In the genomic region with DNA sequence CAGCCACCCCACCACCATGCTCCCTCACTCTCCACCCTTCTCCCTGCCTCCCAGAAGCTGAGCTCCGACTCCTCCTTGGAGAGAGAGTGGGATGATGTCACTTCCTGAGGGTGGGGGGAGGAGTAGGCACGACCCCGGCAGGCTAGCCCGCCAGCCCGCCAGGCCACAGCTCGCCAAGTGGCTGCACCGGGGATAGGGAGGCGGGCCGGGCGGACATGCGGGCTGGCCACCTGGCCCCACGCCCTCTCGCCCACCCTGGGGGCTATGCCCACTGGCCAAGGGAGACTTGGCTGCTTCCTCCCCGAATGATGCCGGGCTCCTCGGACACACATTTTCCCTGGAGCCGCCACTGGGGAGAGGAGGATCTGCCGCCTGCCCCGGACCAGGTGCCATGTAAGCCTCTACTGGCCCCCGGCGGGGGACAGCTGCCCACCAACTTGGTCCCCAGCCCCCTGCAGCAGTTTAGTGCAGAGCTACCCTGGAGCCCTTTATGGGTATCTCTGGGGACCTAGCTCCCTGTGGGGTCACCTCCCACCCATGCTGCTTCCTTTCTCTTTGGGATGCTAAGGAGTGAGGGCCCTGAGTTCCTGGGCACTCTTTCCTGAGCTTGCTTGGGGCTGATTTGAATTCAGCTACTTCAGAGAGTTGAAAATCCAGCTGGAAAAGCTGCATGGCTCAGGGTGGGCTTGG, we compare ENCODE assay signal across 9 cellular contexts. TPM values are rescaled to one million over a fixed set of nuclear protein-coding genes. Genes with fewer than 3 reads are reported as not detected.
DNase-seq lines count a peak whose midpoint lies in the region; ATAC-seq and TF ChIP-seq lines count a peak whose summit lies in the region.
"Had no signal": no experiment of that assay in that cellular context is flagged by ENCODE, and none has a peak within 500 bp of the region (broad histone marks: within the 10 kb centered on the region; RNA-seq: fewer than 3 reads in every experiment).

No MANE protein-coding gene starts in this region.

- H3K4me3 Mint-ChIP-seq in activated CD4-positive, alpha-beta T cell treated with anti-CD3 and anti-CD28 coated beads, Interleukin-2, amount 10 ng/mL, durations not matched to agents 7 days and 5 days, result no peak overlapping the region
- H3K4me3 Mint-ChIP-seq in activated naive CD8-positive, alpha-beta T cell treated with anti-CD3 and anti-CD28 coated beads for 36 hours, result no peak overlapping the region
- H3K4me3 Mint-ChIP-seq: memory B cell had no signal

- H3K27me3 ChIP-seq in HUES48 (ENCODE audit: control insufficient read depth, insufficient read depth, low read length) (no peaks in the 10 kb centered on the region), layer of hippocampus (ENCODE audit: control insufficient read depth, insufficient read depth, low read length) (no peaks in the 10 kb centered on the region), subcutaneous abdominal adipose tissue (ENCODE audit: control insufficient read depth in 5 of 5, insufficient read depth in 4 of 5, low read length in 5 of 5) (peaks cover 0 to 6% (median 0%) of the 10 kb centered on the region in 5 donors)

- no peak overlapping the region for H3K27ac Mint-ChIP-seq in activated CD4-positive, alpha-beta T cell treated with anti-CD3 and anti-CD28 coated beads, Interleukin-2, amount 10 ng/mL, durations not matched to agents 7 days and 5 days
- no peak overlapping the region for H3K27ac Mint-ChIP-seq in activated naive CD8-positive, alpha-beta T cell treated with anti-CD3 and anti-CD28 coated beads for 36 hours
- H3K27ac Mint-ChIP-seq: memory B cell had no signal

- H3K9me3 ChIP-seq in HUES48 (ENCODE audit: control insufficient read depth, insufficient read depth, low read length) (no peaks in the 10 kb centered on the region), subcutaneous abdominal adipose tissue (ENCODE audit: control insufficient read depth in 5 of 5, low read length in 5 of 5) (no peaks in the 10 kb centered on the region)

- no peaks in the 10 kb centered on the region for H3K4me1 Mint-ChIP-seq in activated CD4-positive, alpha-beta T cell treated with anti-CD3 and anti-CD28 coated beads, Interleukin-2, amount 10 ng/mL, durations not matched to agents 7 days and 5 days
- no peaks in the 10 kb centered on the region for H3K4me1 Mint-ChIP-seq in activated naive CD8-positive, alpha-beta T cell treated with anti-CD3 and anti-CD28 coated beads for 36 hours

- no peak for ATAC-seq in HG03039 (IDR thresholded peaks at IDR 0.05; ENCODE audit: unreplicated experiment)

- POLR2A ChIA-PET in activated CD4-positive, alpha-beta T cell treated with anti-CD3 and anti-CD28 coated beads, Interleukin-2, amount 10 ng/mL, durations not matched to agents 7 days and 5 days (lab: Charles Lee), result no interaction called here

- H3K4me1 ChIP-seq in HUES48 (ENCODE audit: control insufficient read depth, insufficient read depth, low read length) (peaks cover 31% of the 10 kb centered on the region), subcutaneous abdominal adipose tissue (ENCODE audit: control insufficient read depth in 5 of 5, insufficient read depth in 5 of 5, low read length in 5 of 5) (peaks cover 3 to 39% (median 37%) of the 10 kb centered on the region in 5 donors)

- no peaks in the 10 kb centered on the region for H3K9me3 Mint-ChIP-seq in activated CD4-positive, alpha-beta T cell treated with anti-CD3 and anti-CD28 coated beads, Interleukin-2, amount 10 ng/mL, durations not matched to agents 7 days and 5 days
- no peaks in the 10 kb centered on the region for H3K9me3 Mint-ChIP-seq in activated naive CD8-positive, alpha-beta T cell treated with anti-CD3 and anti-CD28 coated beads for 36 hours
- H3K9me3 Mint-ChIP-seq: memory B cell had no signal

- no peak for TF ChIP-seq CTCF in choroid plexus epithelial cell (conservative IDR thresholded peaks at IDR 0.05; ENCODE audit: low read depth, low read length)

- DNase-seq in choroid plexus epithelial cell (ENCODE audit: low read depth) (peak; percentile 63), epidermal melanocyte (ENCODE audit: insufficient read length, low spot score) (no peak)
- DNase-seq in activated CD4-positive, alpha-beta T cell treated with anti-CD3 and anti-CD28 coated beads, Interleukin-2, amount 10 ng/mL, durations not matched to agents 7 days and 5 days, result no peak
- DNase-seq in activated naive CD8-positive, alpha-beta T cell treated with anti-CD3 and anti-CD28 coated beads for 36 hours, result no peak

- no peaks in the 10 kb centered on the region for H3K36me3 Mint-ChIP-seq in activated CD4-positive, alpha-beta T cell treated with anti-CD3 and anti-CD28 coated beads, Interleukin-2, amount 10 ng/mL, durations not matched to agents 7 days and 5 days (ENCODE audit: low read depth)
- no peaks in the 10 kb centered on the region for H3K36me3 Mint-ChIP-seq in activated naive CD8-positive, alpha-beta T cell treated with anti-CD3 and anti-CD28 coated beads for 36 hours
- H3K36me3 Mint-ChIP-seq: memory B cell had no signal

- H3K36me3 ChIP-seq in HUES48 (ENCODE audit: control insufficient read depth, insufficient read depth, low read length), result peaks cover 10% of the 10 kb centered on the region; the same call in 1 of the 2 replicates
- H3K36me3 ChIP-seq in subcutaneous abdominal adipose tissue (ENCODE audit: control insufficient read depth in 5 of 5, insufficient read depth in 5 of 5, low read length in 5 of 5), result peaks cover 0 to 18% (median 12%) of the 10 kb centered on the region in 5 donors

- no peaks in the 10 kb centered on the region for H3K27me3 Mint-ChIP-seq in activated CD4-positive, alpha-beta T cell treated with anti-CD3 and anti-CD28 coated beads, Interleukin-2, amount 10 ng/mL, durations not matched to agents 7 days and 5 days
- no peaks in the 10 kb centered on the region for H3K27me3 Mint-ChIP-seq in activated naive CD8-positive, alpha-beta T cell treated with anti-CD3 and anti-CD28 coated beads for 36 hours

- H3K4me3 ChIP-seq in HUES48 (ENCODE audit: low read depth, low read length), result peak overlapping the region; percentile 60
- H3K4me3 ChIP-seq in choroid plexus epithelial cell (ENCODE audit: low read depth, low read length), result peak overlapping the region; percentile 64
- peak overlapping the region in 3 of 5 donors; percentile 22 to 46 (median 45) for H3K4me3 ChIP-seq in subcutaneous abdominal adipose tissue (ENCODE audit: low read depth in 1 of 5, low read length in 5 of 5)

- CTCF ChIA-PET in activated CD4-positive, alpha-beta T cell treated with anti-CD3 and anti-CD28 coated beads, Interleukin-2, amount 10 ng/mL, durations not matched to agents 7 days and 5 days (lab: Charles Lee), result interaction anchor here (0.5 to 2.3 kb wide), 6 partner anchors 10 to 1526 kb away, joined by 3 to 11 read pairs (median 5); no protein-coding TSS in a partner anchor

- H3K27ac ChIP-seq in HUES48 (ENCODE audit: low read depth, low read length) (peak overlapping the region; percentile 77), layer of hippocampus (ENCODE audit: low read depth, low read length) (peak overlapping the region; percentile 38), subcutaneous abdominal adipose tissue (ENCODE audit: low read depth, low read length) (no peak overlapping the region)

- H3K9ac ChIP-seq in HUES48 (ENCODE audit: low read depth, low read length), result peak overlapping the region; percentile 63
- H3K9ac ChIP-seq in subcutaneous abdominal adipose tissue (ENCODE audit: low read length in 5 of 5), result no peak overlapping the region

RNA-seq across cellular contexts. Expression of gene MYRF, which starts 33.7 kb away (rescaled TPM):
- 1 to 10 TPM; 1.1 to 1.2 TPM for total RNA-seq in activated CD4-positive, alpha-beta T cell treated with anti-CD3 and anti-CD28 coated beads, Interleukin-2, amount 10 ng/mL, durations not matched to agents 7 days and 5 days
- total RNA-seq in activated naive CD8-positive, alpha-beta T cell treated with anti-CD3 and anti-CD28 coated beads for 36 hours, result under 1 TPM; 0.68 to 0.70 TPM

RNA-seq across cellular contexts. Expression of gene DAGLA, which starts 38.6 kb away (rescaled TPM):
- total RNA-seq in activated CD4-positive, alpha-beta T cell treated with anti-CD3 and anti-CD28 coated beads, Interleukin-2, amount 10 ng/mL, durations not matched to agents 7 days and 5 days, result under 1 TPM; 0.44 to 0.45 TPM
- total RNA-seq in activated naive CD8-positive, alpha-beta T cell treated with anti-CD3 and anti-CD28 coated beads for 36 hours, result under 1 TPM; 0.12 to 0.22 TPM
